17 cellular contexts compared by ENCODE assay signal in genomic region chr13:35733832-35734231, GRCh38.
DNase-seq lines count a peak whose midpoint lies in the region; TF ChIP-seq lines count a peak whose summit lies in the region.
"Had no signal": no experiment of that assay in that cellular context is flagged by ENCODE, and none has a peak within 500 bp of the region (broad histone marks: within the 10 kb centered on the region; RNA-seq: fewer than 3 reads in every experiment).

No MANE protein-coding gene starts in this region.

- no peaks in the 10 kb centered on the region for H3K27me3 ChIP-seq in hepatocyte
- no peaks in the 10 kb centered on the region for H3K27me3 ChIP-seq in WERI-Rb-1 (ENCODE audit: insufficient read depth, low read depth, severe bottlenecking)
- H3K27me3 ChIP-seq in tibial nerve: no peaks in the 10 kb centered on the region

- no peaks in the 10 kb centered on the region for H4K20me1 ChIP-seq in hepatocyte (ENCODE audit: insufficient read depth, poor library complexity, severe bottlenecking)

- TF ChIP-seq POLR2A in tibial nerve (IDR thresholded peaks at IDR 0.05): no peak

- no peaks in the 10 kb centered on the region for H3K36me3 ChIP-seq in hepatocyte (replicated peaks; ENCODE audit: insufficient read depth, low read depth)
- H3K36me3 ChIP-seq in WERI-Rb-1: no peaks in the 10 kb centered on the region
- no peaks in the 10 kb centered on the region for H3K36me3 ChIP-seq in tibial nerve

- WGBS in hepatocyte (ENCODE audit: low lambda C conversion rate, missing lambda C conversion rate): 77% methylated on average over 4 of the region's 4 CpGs
- 52 to 62% methylated on average over 4 of the region's 4 CpGs for WGBS in tibial nerve, 2 donors

- peak overlapping the region; percentile 39 for H3K27ac ChIP-seq in hepatocyte
- H3K27ac ChIP-seq in WERI-Rb-1: no peak overlapping the region
- H3K27ac ChIP-seq in tibial nerve: peak overlapping the region in 2 of 4 donors; percentile 6 to 32
- H3K27ac ChIP-seq: C4-2B, VCaP had no signal

- no peak overlapping the region for H2AFZ ChIP-seq in hepatocyte

- H3K9me3 ChIP-seq in hepatocyte (ENCODE audit: low read depth): no peaks in the 10 kb centered on the region
- H3K9me3 ChIP-seq in WERI-Rb-1 (ENCODE audit: severe bottlenecking): no peaks in the 10 kb centered on the region
- H3K9me3 ChIP-seq in tibial nerve: no peaks in the 10 kb centered on the region

- H3K4me1 ChIP-seq in hepatocyte (ENCODE audit: insufficient read depth) (peaks cover 4% of the 10 kb centered on the region), tibial nerve (peaks cover 0 to 25% (median 0%) of the 10 kb centered on the region in 4 donors)

- TF ChIP-seq CTCF in hepatocyte (IDR thresholded peaks at IDR 0.05; ENCODE audit: poor library complexity): no peak
- no peak for TF ChIP-seq CTCF in retinal pigment epithelial cell (conservative IDR thresholded peaks at IDR 0.05; ENCODE audit: low read depth, low read length)
- TF ChIP-seq CTCF in WERI-Rb-1 (IDR thresholded peaks at IDR 0.05; ENCODE audit: low read depth, low read length): no peak
- TF ChIP-seq CTCF in tibial nerve (IDR thresholded peaks at IDR 0.05): no peak

- TF ChIP-seq EP300 in tibial nerve (IDR thresholded peaks at IDR 0.05): no peak

- no peak overlapping the region for H3K4me2 ChIP-seq in hepatocyte

- H3K9me2 ChIP-seq in hepatocyte (replicated peaks; ENCODE audit: insufficient read depth): no peaks in the 10 kb centered on the region

- H3K4me3 ChIP-seq in hepatocyte (no peak overlapping the region), retinal pigment epithelial cell (ENCODE audit: low read length) (no peak overlapping the region), WERI-Rb-1 (ENCODE audit: low read depth, low read length) (no peak overlapping the region), tibial nerve (no peak overlapping the region)

- no peaks in the 10 kb centered on the region for H3K79me2 ChIP-seq in hepatocyte

- peak; percentile 14 for DNase-seq in H4 (ENCODE audit: low spot score)
- DNase-seq in ecto neural progenitor cell (ENCODE audit: low spot score): peak; percentile 19
- DNase-seq in hepatocyte (ENCODE audit: low spot score): no peak
- DNase-seq in retinal pigment epithelial cell (ENCODE audit: low read depth): peak; percentile 48
- DNase-seq in NCI-H1105 treated with DMSO at 0.1 percent for 48 hours (lab: John Stamatoyannopoulos, UW): no peak
- no peak for DNase-seq in WERI-Rb-1
- DNase-seq in dermis blood vessel endothelial cell: no peak
- DNase-seq in tibial nerve (ENCODE audit: low spot score in 2 of 2): no peak
- DNase-seq: activated CD4-positive, alpha-beta T cell treated with anti-CD3 and anti-CD28 coated beads, Interleukin-2, amount 50 U/mL, for 48 hours; activated naive CD4-positive, alpha-beta T cell treated with Interleukin-2 at 50 U/mL for 16 hours; activated T-cell treated with anti-CD3 and anti-CD28 coated beads, Interleukin-2, amount 50 U/mL, for 1 hour; NCI-H524 treated with DMSO at 0.1 percent for 48 hours; nucleus accumbens; SHP77 treated with DMSO at 0.1 percent for 48 hours; stimulated activated CD4-positive, alpha-beta T cell treated with anti-CD3 and anti-CD28 coated beads, Interleukin-4, amount 100 ng/mL, for 24 hours had no signal

Comparison
In these comparisons a context has a peak if more than half of its experiments do, and no peak if none do; other contexts are left out.
1. DNase-seq: peak in H4 (single experiment), ecto neural progenitor cell (single experiment) and retinal pigment epithelial cell (single experiment); none in hepatocyte (single experiment), NCI-H1105 treated with DMSO at 0.1 percent for 48 hours (single experiment), WERI-Rb-1 (single experiment), dermis blood vessel endothelial cell (single experiment) and tibial nerve (0 of 2).